In genomic region chr17:42414782-42415409, GRCh38 we compare ENCODE assay signal across 8 cellular contexts. TPM values are rescaled to one million over a fixed set of nuclear protein-coding genes. Genes with fewer than 3 reads are reported as not detected.
DNase-seq lines count a peak whose midpoint lies in the region; ATAC-seq, FAIRE-seq and TF ChIP-seq lines count a peak whose summit lies in the region.

No MANE protein-coding gene starts in this region.

- TF ChIP-seq POLR2A in GM12892 (IDR thresholded peaks at IDR 0.05; ENCODE audit: low read depth, low read length), result no peak

- H3K9me3 Mint-ChIP-seq in WTC11, result no peaks in the 10 kb centered on the region
- H3K9me3 Mint-ChIP-seq in central memory CD8-positive, alpha-beta T cell, result no peaks in the 10 kb centered on the region

- CTCF ChIA-PET in WTC11 (lab: Charles Lee), result interaction anchor here (0.6 to 2.7 kb wide), 12 partner anchors 9 to 193 kb away, joined by 3 to 18 read pairs (median 4); no protein-coding TSS in a partner anchor

- H3K4me3 Mint-ChIP-seq in WTC11, result no peak overlapping the region
- peak overlapping the region; percentile 8 for H3K4me3 Mint-ChIP-seq in central memory CD8-positive, alpha-beta T cell

- no peak overlapping the region for H3K27ac Mint-ChIP-seq in WTC11
- H3K27ac Mint-ChIP-seq in central memory CD8-positive, alpha-beta T cell (ENCODE audit: low read depth), result no peak overlapping the region

- ATAC-seq in WTC11 (peak; percentile 41), HG03469 (IDR thresholded peaks at IDR 0.05; ENCODE audit: unreplicated experiment) (no peak), GM19035 (IDR thresholded peaks at IDR 0.05; ENCODE audit: unreplicated experiment) (no peak)
- ATAC-seq in central memory CD8-positive, alpha-beta T cell (replicated peaks; ENCODE audit: extremely low read depth, poor library complexity, severe bottlenecking), result peak; percentile 52

- peaks cover 3% of the 10 kb centered on the region; the same call in 1 of the 2 replicates for H3K27me3 Mint-ChIP-seq in WTC11 (ENCODE audit: low read depth)
- H3K27me3 Mint-ChIP-seq in central memory CD8-positive, alpha-beta T cell, result no peaks in the 10 kb centered on the region

- DNase-seq in GM12892 (ENCODE audit: insufficient read length) (no peak), WTC11 (ENCODE audit: low spot score) (no peak), kidney tubule cell (ENCODE audit: low spot score) (no peak), NCI-H1930 (lab: John Stamatoyannopoulos, UW) (no peak)
- DNase-seq in central memory CD8-positive, alpha-beta T cell (ENCODE audit: low spot score in 2 of 2), result no peak
- peak; percentile 70 for DNase-seq in stimulated activated CD4-positive, alpha-beta T cell treated with anti-CD3 and anti-CD28 coated beads, Interleukin-1b, Interleukin-23, amount 100 ng/mL, for 48 hours

- POLR2A ChIA-PET in WTC11 (lab: Charles Lee), result interaction anchor here (0.5 to 1.4 kb wide), 2 partner anchors 8 to 191 kb away, joined by 3 to 10 read pairs; partner anchors contain the start of gene CAVIN1

- peak; percentile 74 for FAIRE-seq in GM12892 (lab: Jason Lieb, UNC)

- H3K4me1 Mint-ChIP-seq in WTC11, result peaks cover 13% of the 10 kb centered on the region
- peaks cover 6% of the 10 kb centered on the region for H3K4me1 Mint-ChIP-seq in central memory CD8-positive, alpha-beta T cell

- H3K36me3 Mint-ChIP-seq in WTC11, result no peaks in the 10 kb centered on the region
- H3K36me3 Mint-ChIP-seq in central memory CD8-positive, alpha-beta T cell (ENCODE audit: insufficient read depth), result peaks cover 1% of the 10 kb centered on the region

- no peak for TF ChIP-seq CTCF in WTC11 (IDR thresholded peaks at IDR 0.05)

TF ChIP-seq in WTC11, 78 proteins besides CTCF, POLR2A, EP300 and RAD21:
- TF ChIP-seq ZNF121 (CRISPR knock-in tag; IDR thresholded peaks at IDR 0.05) (no peak), HMGXB4 (CRISPR knock-in tag; IDR thresholded peaks at IDR 0.05) (no peak), FOXK1 (CRISPR knock-in tag; IDR thresholded peaks at IDR 0.05) (no peak), ZNF396 (CRISPR knock-in tag; IDR thresholded peaks at IDR 0.05; ENCODE audit: borderline replicate concordance) (no peak), EMX1 (CRISPR knock-in tag; IDR thresholded peaks at IDR 0.05) (no peak), ATF2 (CRISPR knock-in tag; IDR thresholded peaks at IDR 0.05; ENCODE audit: borderline replicate concordance, low read depth) (no peak), TEAD1 (CRISPR knock-in tag; IDR thresholded peaks at IDR 0.05) (no peak), ELF4 (CRISPR knock-in tag; IDR thresholded peaks at IDR 0.05; ENCODE audit: low read depth) (no peak)

RNA-seq across cellular contexts. Expression of gene CAVIN1, which starts 8.2 kb away (rescaled TPM):
- polyA plus RNA-seq in GM12892 (2012; ENCODE audit: missing spikeins), result 1.9 TPM
- total RNA-seq in WTC11 (2021), result 24.6 to 28.4 TPM (median 27.8 TPM) in 3 replicates

RNA-seq across cellular contexts. Expression of gene STAT3, which starts 26.7 kb away (rescaled TPM):
- polyA plus RNA-seq in GM12892 (2012; ENCODE audit: missing spikeins), result 66.7 TPM
- total RNA-seq in WTC11 (2021), result 74.4 to 98.0 TPM (median 74.9 TPM) in 3 replicates

RNA-seq across cellular contexts. Expression of gene ATP6V0A1, which starts 43.8 kb away (rescaled TPM):
- polyA plus RNA-seq in GM12892 (2012; ENCODE audit: missing spikeins), result 25.0 TPM
- total RNA-seq in WTC11 (2021), result 49.7 to 55.2 TPM (median 50.9 TPM) in 3 replicates

Comparison
In these comparisons a context has a peak if more than half of its experiments do, and no peak if none do; other contexts are left out.
1. ATAC-seq: peak in WTC11 (single experiment) and central memory CD8-positive, alpha-beta T cell (single experiment); none in HG03469 (single experiment) and GM19035 (single experiment).